Comparison of ENCODE assay signal across 1 cellular context in genomic region chr2:74028290-74028689, GRCh38.
TF ChIP-seq lines count a peak whose summit lies in the region.

No MANE protein-coding gene starts in this region.

TF ChIP-seq in SK-N-SH, 30 proteins besides CTCF, POLR2A, EP300 and RAD21 (continued from another document):
- TF ChIP-seq, protein P1, sequence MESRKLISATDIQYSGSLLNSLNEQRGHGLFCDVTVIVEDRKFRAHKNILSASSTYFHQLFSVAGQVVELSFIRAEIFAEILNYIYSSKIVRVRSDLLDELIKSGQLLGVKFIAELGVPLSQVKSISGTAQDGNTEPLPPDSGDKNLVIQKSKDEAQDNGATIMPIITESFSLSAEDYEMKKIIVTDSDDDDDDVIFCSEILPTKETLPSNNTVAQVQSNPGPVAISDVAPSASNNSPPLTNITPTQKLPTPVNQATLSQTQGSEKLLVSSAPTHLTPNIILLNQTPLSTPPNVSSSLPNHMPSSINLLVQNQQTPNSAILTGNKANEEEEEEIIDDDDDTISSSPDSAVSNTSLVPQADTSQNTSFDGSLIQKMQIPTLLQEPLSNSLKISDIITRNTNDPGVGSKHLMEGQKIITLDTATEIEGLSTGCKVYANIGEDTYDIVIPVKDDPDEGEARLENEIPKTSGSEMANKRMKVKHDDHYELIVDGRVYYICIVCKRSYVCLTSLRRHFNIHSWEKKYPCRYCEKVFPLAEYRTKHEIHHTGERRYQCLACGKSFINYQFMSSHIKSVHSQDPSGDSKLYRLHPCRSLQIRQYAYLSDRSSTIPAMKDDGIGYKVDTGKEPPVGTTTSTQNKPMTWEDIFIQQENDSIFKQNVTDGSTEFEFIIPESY (IDR thresholded peaks at IDR 0.05; ENCODE audit: borderline replicate concordance, low read depth), result no peak
- TF ChIP-seq, protein P2, sequence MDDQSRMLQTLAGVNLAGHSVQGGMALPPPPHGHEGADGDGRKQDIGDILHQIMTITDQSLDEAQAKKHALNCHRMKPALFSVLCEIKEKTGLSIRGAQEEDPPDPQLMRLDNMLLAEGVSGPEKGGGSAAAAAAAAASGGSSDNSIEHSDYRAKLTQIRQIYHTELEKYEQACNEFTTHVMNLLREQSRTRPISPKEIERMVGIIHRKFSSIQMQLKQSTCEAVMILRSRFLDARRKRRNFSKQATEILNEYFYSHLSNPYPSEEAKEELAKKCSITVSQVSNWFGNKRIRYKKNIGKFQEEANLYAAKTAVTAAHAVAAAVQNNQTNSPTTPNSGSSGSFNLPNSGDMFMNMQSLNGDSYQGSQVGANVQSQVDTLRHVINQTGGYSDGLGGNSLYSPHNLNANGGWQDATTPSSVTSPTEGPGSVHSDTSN (IDR thresholded peaks at IDR 0.05), result no peak
- TF ChIP-seq GATA2 (CRISPR knock-in tag; IDR thresholded peaks at IDR 0.05) (no peak), FOSL2 (IDR thresholded peaks at IDR 0.05; ENCODE audit: borderline replicate concordance, low read depth) (no peak)
